Comparison of ENCODE assay signal across 16 cellular contexts in the genomic region with DNA sequence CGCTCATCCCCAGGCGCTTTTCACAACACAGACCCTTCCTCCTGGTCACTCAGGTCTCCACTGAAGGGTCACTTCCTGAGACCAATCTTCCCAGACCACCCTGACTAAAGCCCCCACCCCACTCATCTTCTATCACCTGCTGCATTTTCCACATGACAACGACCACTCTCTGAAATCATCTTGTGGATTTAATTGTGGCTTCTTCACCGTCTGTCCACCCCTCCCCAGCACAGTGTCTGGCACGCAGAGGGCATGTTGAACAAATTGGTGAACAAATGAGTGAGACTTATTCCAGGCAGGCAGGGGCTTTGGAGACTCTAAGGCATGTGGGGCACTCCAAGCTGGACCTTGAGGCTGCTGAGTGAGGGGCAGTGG. TPM values are rescaled to one million over a fixed set of nuclear protein-coding genes. Genes with fewer than 3 reads are reported as not detected.
A peak's percentile ranks its signal among the peaks of the same experiment; 100 is the strongest.
DNase-seq lines count a peak whose midpoint lies in the region; ATAC-seq and TF ChIP-seq lines count a peak whose summit lies in the region.
"Had no signal": no experiment of that assay in that cellular context is flagged by ENCODE, and none has a peak within 500 bp of the region (broad histone marks: within the 10 kb centered on the region; RNA-seq: fewer than 3 reads in every experiment).

No MANE protein-coding gene starts in this region.

- peak overlapping the region; percentile 2 for H3K4me3 Mint-ChIP-seq in activated CD4-positive, alpha-beta T cell treated with anti-CD3 and anti-CD28 coated beads for 36 hours

- H2BK12ac ChIP-seq in mesenchymal stem cell (ENCODE audit: low read length in 2 of 2) = no peak overlapping the region

- POLR2A ChIA-PET in activated CD4-positive, alpha-beta T cell treated with anti-CD3 and anti-CD28 coated beads for 36 hours (lab: Charles Lee) = no interaction called here

- no peaks in the 10 kb centered on the region for H4K20me1 ChIP-seq in hepatocyte (ENCODE audit: insufficient read depth, poor library complexity, severe bottlenecking)

- no peak overlapping the region for H3K14ac ChIP-seq in mesenchymal stem cell (ENCODE audit: low read length in 2 of 2)

- H3K4me2 ChIP-seq in hepatocyte (peak overlapping the region; percentile 83), mesenchymal stem cell (ENCODE audit: low read length, poor library complexity, severe bottlenecking) (no peak overlapping the region)

- in situ Hi-C loops in gastrocnemius medialis (cut with MboI; ENCODE audit: low sequenced_read_pairs in 4 of 4) = no loop called here

- no peak overlapping the region for H4K8ac ChIP-seq in mesenchymal stem cell (ENCODE audit: low read length)

- no peaks in the 10 kb centered on the region for H3K79me2 ChIP-seq in hepatocyte

- H2BK15ac ChIP-seq in mesenchymal stem cell (ENCODE audit: low read depth, poor library complexity, severe bottlenecking) = no peak overlapping the region

- H2AFZ ChIP-seq in hepatocyte (no peak overlapping the region), mesenchymal stem cell (ENCODE audit: low read depth, low read length) (no peak overlapping the region)

- H3K4me1 Mint-ChIP-seq in activated CD4-positive, alpha-beta T cell treated with anti-CD3 and anti-CD28 coated beads for 36 hours = peaks cover 24% of the 10 kb centered on the region

- H3K27ac ChIP-seq in SK-N-MC (no peak overlapping the region), hepatocyte (no peak overlapping the region), gastrocnemius medialis (no peak overlapping the region), mesenchymal stem cell (ENCODE audit: low read length, poor library complexity, severe bottlenecking) (no peak overlapping the region)
- H3K27ac ChIP-seq: cardiac muscle cell, right atrium auricular region, RWPE1 had no signal

- H3K9me2 ChIP-seq in hepatocyte (replicated peaks; ENCODE audit: insufficient read depth) = no peaks in the 10 kb centered on the region

- ATAC-seq in activated CD4-positive, alpha-beta T cell treated with anti-CD3 and anti-CD28 coated beads for 36 hours = no peak
- no peak for ATAC-seq in gastrocnemius medialis
- no peak for ATAC-seq in HG02588 (IDR thresholded peaks at IDR 0.05; ENCODE audit: unreplicated experiment)

- H3K9me3 ChIP-seq in SK-N-MC (ENCODE audit: low read depth, low read length) = no peaks in the 10 kb centered on the region
- H3K9me3 ChIP-seq in hepatocyte (ENCODE audit: low read depth) = no peaks in the 10 kb centered on the region
- no peaks in the 10 kb centered on the region for H3K9me3 ChIP-seq in gastrocnemius medialis
- H3K9me3 ChIP-seq in mesenchymal stem cell (ENCODE audit: control insufficient read depth, low read length) = peaks cover 13% of the 10 kb centered on the region
- H3K9me3 ChIP-seq: right atrium auricular region had no signal

- intact Hi-C loops in activated CD4-positive, alpha-beta T cell treated with anti-CD3 and anti-CD28 coated beads for 36 hours (cut with DNase I, micrococcal nuclease) = no loop called here
- intact Hi-C loops in gastrocnemius medialis (cut with DNase I; ENCODE audit: low total_unique reads) = no loop called here

- peaks cover 99% of the 10 kb centered on the region for H3K27me3 ChIP-seq in hepatocyte
- H3K27me3 ChIP-seq in gastrocnemius medialis = peaks cover 69 to 81% (median 77%) of the 10 kb centered on the region in 3 donors
- peaks cover 98 to 99% of the 10 kb centered on the region in 2 experiments for H3K27me3 ChIP-seq in mesenchymal stem cell (ENCODE audit: control insufficient read depth in 1 of 2, insufficient read depth in 1 of 2, low read length in 2 of 2)

- no peak overlapping the region for H3K23ac ChIP-seq in mesenchymal stem cell (ENCODE audit: low read length in 2 of 2)

- 8% methylated on average over 5 of the region's 5 CpGs for WGBS in hepatocyte (ENCODE audit: low lambda C conversion rate, missing lambda C conversion rate)
- WGBS in mesenchymal stem cell = 15% methylated on average over 4 of the region's 5 CpGs

- no peak for TF ChIP-seq POLR2A in gastrocnemius medialis (IDR thresholded peaks at IDR 0.05)

- H3K36me3 ChIP-seq in SK-N-MC (ENCODE audit: insufficient read depth, low read length) = no peaks in the 10 kb centered on the region
- H3K36me3 ChIP-seq in hepatocyte (replicated peaks; ENCODE audit: insufficient read depth, low read depth) = no peaks in the 10 kb centered on the region
- H3K36me3 ChIP-seq in gastrocnemius medialis = no peaks in the 10 kb centered on the region
- no peaks in the 10 kb centered on the region for H3K36me3 ChIP-seq in mesenchymal stem cell (ENCODE audit: control insufficient read depth in 1 of 2, insufficient read depth in 2 of 2, low read depth in 1 of 2, low read length in 2 of 2)
- H3K36me3 ChIP-seq: cardiac muscle cell, right atrium auricular region had no signal

- no peak overlapping the region for H3K18ac ChIP-seq in mesenchymal stem cell (ENCODE audit: low read depth in 1 of 2, low read length in 2 of 2)

- no peaks in the 10 kb centered on the region for H3K36me3 Mint-ChIP-seq in activated CD4-positive, alpha-beta T cell treated with anti-CD3 and anti-CD28 coated beads for 36 hours (ENCODE audit: low read depth)

- H3K4me1 ChIP-seq in hepatocyte (ENCODE audit: insufficient read depth) = peaks cover 12% of the 10 kb centered on the region
- peaks cover 0 to 12% of the 10 kb centered on the region in 2 donors for H3K4me1 ChIP-seq in gastrocnemius medialis
- H3K4me1 ChIP-seq in mesenchymal stem cell (ENCODE audit: control insufficient read depth, insufficient read depth, low read depth, low read length) = peaks cover 14% of the 10 kb centered on the region

- no peaks in the 10 kb centered on the region for H3K9me3 Mint-ChIP-seq in activated CD4-positive, alpha-beta T cell treated with anti-CD3 and anti-CD28 coated beads for 36 hours (ENCODE audit: low read depth)

- CTCF ChIA-PET in activated CD4-positive, alpha-beta T cell treated with anti-CD3 and anti-CD28 coated beads for 36 hours (lab: Charles Lee) = interaction anchor here (0.6 kb wide), 1 partner anchor 22 kb away, joined by 3 read pairs; no protein-coding TSS in a partner anchor

- H2BK120ac ChIP-seq in mesenchymal stem cell (ENCODE audit: low read depth, low read length) = no peak overlapping the region

- H3K27me3 Mint-ChIP-seq in activated CD4-positive, alpha-beta T cell treated with anti-CD3 and anti-CD28 coated beads for 36 hours = peaks cover 84% of the 10 kb centered on the region

- no peak overlapping the region for H4K91ac ChIP-seq in mesenchymal stem cell (ENCODE audit: low read length)

- no peak for TF ChIP-seq CTCF in hepatocyte (IDR thresholded peaks at IDR 0.05; ENCODE audit: poor library complexity)
- TF ChIP-seq CTCF in gastrocnemius medialis (IDR thresholded peaks at IDR 0.05 in 4 of 5, conservative IDR thresholded peaks at IDR 0.05 in 1 of 5) = no peak

- H2BK5ac ChIP-seq in mesenchymal stem cell (ENCODE audit: low read depth, low read length, poor library complexity, severe bottlenecking) = no peak overlapping the region

- H3K4me3 ChIP-seq in SK-N-MC (peak overlapping the region; percentile 67), hepatocyte (no peak overlapping the region), gastrocnemius medialis (peak overlapping the region in 3 of 4 donors; percentile 31 to 50 (median 39)), mesenchymal stem cell (ENCODE audit: insufficient read depth in 1 of 2, low read depth in 1 of 2, low read length in 2 of 2) (no peak overlapping the region)

- H3K4ac ChIP-seq in mesenchymal stem cell (ENCODE audit: low read depth in 1 of 2, low read length in 2 of 2) = no peak overlapping the region

- H2AK5ac ChIP-seq in mesenchymal stem cell (ENCODE audit: low read length, severe bottlenecking) = no peak overlapping the region

- H3K79me1 ChIP-seq in mesenchymal stem cell (replicated peaks; ENCODE audit: low read length, poor library complexity, severe bottlenecking) = no peaks in the 10 kb centered on the region

- no peak for DNase-seq in activated CD4-positive, alpha-beta T cell treated with anti-CD3 and anti-CD28 coated beads for 36 hours
- no peak for DNase-seq in activated CD4-positive, alpha-beta T cell treated with anti-CD3 and anti-CD28 coated beads for 48 hours
- DNase-seq in SK-N-MC (ENCODE audit: low read depth, low spot score) (no peak), hepatocyte (ENCODE audit: low spot score) (no peak), gastrocnemius medialis (no peak), iPS-NIHi11 (ENCODE audit: low spot score) (no peak), mesenchymal stem cell (no peak)
- DNase-seq: ACHN; activated T-cell treated with anti-CD3 and anti-CD28 coated beads, Interleukin-2, amount 50 U/mL, for 1 hour; midbrain; NCI-H1105; NCI-H524 treated with DMSO at 0.1 percent for 48 hours had no signal

- H3K27ac Mint-ChIP-seq in activated CD4-positive, alpha-beta T cell treated with anti-CD3 and anti-CD28 coated beads for 36 hours = no peak overlapping the region

- no peak overlapping the region for H3K9ac ChIP-seq in SK-N-MC (ENCODE audit: insufficient read length)
- no peak overlapping the region for H3K9ac ChIP-seq in mesenchymal stem cell (ENCODE audit: low read length)

RNA-seq across cellular contexts. Expression of gene BARX1, which starts 8.8 kb away (rescaled TPM):
- total RNA-seq in activated CD4-positive, alpha-beta T cell treated with anti-CD3 and anti-CD28 coated beads for 36 hours = 1 to 10 TPM; 1.8 to 1.9 TPM
- total RNA-seq in hepatocyte (0.20 and 0.50 TPM in 2 replicates), gastrocnemius medialis (not detected)
- polyA plus RNA-seq in hepatocyte = 0.47 TPM in 1 of 2 replicates, not detected in the other
- 2.0 TPM for polyA plus RNA-seq in mesenchymal stem cell (2013, experiment 1 of 2)
- 2.2 TPM for polyA plus RNA-seq in mesenchymal stem cell (2013, experiment 2 of 2)
- total RNA-seq: right atrium auricular region had no signal

Comparison
In these comparisons a context has a peak if more than half of its experiments do, and no peak if none do; other contexts are left out.
1. H3K4me3 ChIP-seq: peak in SK-N-MC (single experiment) and gastrocnemius medialis (3 of 4); none in hepatocyte (single experiment) and mesenchymal stem cell (0 of 2).